Comparison of ENCODE assay signal across 8 cellular contexts in the genomic region with DNA sequence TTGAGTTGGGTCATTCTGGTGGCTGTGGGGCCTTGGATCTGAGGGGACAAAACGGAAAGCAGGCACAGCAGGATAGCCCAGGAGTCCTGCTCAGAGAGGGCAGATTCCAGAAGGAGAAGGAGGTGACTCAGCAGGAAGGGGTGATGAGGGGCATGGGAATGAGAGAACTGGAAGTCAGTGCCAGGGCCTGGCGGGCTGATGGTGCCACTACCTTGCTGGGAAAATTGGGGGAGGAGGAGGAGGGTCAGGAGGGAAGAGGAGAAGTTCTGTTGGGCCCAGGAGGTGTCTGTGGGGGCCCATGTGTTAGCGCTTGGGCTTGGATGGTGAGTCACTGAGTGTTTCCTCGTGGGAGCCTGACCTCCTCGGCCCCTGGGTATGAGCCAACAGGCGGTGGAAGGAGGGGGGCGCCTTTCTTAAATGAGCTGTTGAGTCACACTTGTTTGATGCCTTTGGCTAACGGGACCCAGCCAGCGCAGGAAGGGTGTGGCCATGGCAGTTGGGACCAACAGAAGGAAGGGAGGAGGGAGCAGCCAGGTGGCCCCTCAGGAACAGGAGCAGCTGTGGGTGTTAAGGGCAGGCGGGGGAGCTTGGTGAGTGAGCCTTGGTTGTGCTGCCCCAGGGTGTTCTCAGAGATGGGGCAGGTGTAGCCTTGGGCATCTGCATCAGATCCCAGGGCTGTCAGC.
DNase-seq lines count a peak whose midpoint lies in the region; ATAC-seq, FAIRE-seq and TF ChIP-seq lines count a peak whose summit lies in the region.

No MANE protein-coding gene starts in this region.

- ATAC-seq in GM21447 (IDR thresholded peaks at IDR 0.05; ENCODE audit: unreplicated experiment) (no peak), GM19463 (IDR thresholded peaks at IDR 0.05; ENCODE audit: unreplicated experiment) (no peak), GM21825 (IDR thresholded peaks at IDR 0.05; ENCODE audit: unreplicated experiment) (no peak)

- FAIRE-seq in RCC 7860 (lab: Jason Lieb, UNC), result peak; percentile 95

- intact Hi-C loops in posterior vena cava (cut with DNase I), result loop anchor here in 1 of 2 donors (10.0 kb wide), 1 partner anchor 124 kb away; no protein-coding TSS in a partner anchor

- H3K4me3 ChIP-seq in fibroblast of pulmonary artery (replicated peaks; ENCODE audit: low read depth, low read length), result no peak overlapping the region

- TF ChIP-seq CTCF in fibroblast of pulmonary artery (IDR thresholded peaks at IDR 0.05; ENCODE audit: low read length, missing control alignments), result no peak

- DNase-seq in Daoy (ENCODE audit: low read depth) (peak; percentile 95), RCC 7860 (ENCODE audit: low spot score) (peak; percentile 98), fibroblast of pulmonary artery (ENCODE audit: low read depth) (peak; percentile 92), posterior vena cava (ENCODE audit: low spot score) (peak; percentile 97)
- DNase-seq in activated CD4-positive, CD25-positive, alpha-beta regulatory T cell (lab: John Stamatoyannopoulos, UW), result no peak

Comparison
In these comparisons a context has a peak if more than half of its experiments do, and no peak if none do; other contexts are left out.
1. DNase-seq: peak in Daoy (single experiment), RCC 7860 (single experiment), fibroblast of pulmonary artery (single experiment) and posterior vena cava (single experiment); none in activated CD4-positive, CD25-positive, alpha-beta regulatory T cell (0 of 4).